In the genomic region with DNA sequence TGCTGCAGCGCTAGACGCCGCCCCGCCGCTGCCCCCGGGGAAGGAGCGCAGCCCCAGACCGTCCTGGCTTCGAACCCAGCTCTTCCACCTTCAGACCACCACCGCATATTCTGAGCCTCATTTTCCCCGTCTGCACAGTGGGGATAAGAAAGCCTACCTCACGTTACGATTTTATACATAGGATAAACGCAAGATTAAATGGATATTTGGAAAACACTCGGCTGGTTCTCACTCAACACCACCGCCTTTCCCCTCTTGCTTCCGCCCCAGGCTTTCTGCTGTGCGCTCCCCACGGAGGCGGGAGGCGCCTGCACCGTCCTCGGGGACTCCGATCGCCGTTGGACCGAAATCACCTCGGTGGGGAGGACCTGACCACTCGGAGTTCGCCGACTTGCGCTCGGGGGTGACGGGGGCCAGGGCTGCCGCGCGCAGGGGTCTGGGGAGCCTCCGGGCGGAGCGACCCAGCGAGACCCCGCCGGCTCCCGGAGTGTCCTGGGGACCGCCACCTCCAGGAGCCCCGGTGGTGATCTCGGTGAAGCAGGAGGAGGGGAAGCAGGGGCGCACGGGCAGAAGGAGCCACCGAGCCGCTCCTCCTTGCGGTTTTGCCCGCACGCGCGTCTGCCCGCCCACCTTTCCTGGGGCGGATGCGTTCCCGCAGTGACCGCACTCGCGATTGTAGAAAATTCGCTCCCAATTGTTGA, we compare ENCODE assay signal across 8 cellular contexts. TPM values are rescaled to one million over a fixed set of nuclear protein-coding genes. Genes with fewer than 3 reads are reported as not detected.
DNase-seq lines count a peak whose midpoint lies in the region; ATAC-seq, FAIRE-seq and TF ChIP-seq lines count a peak whose summit lies in the region.

No MANE protein-coding gene starts in this region.

- TF ChIP-seq CTCF in SU-DHL-6 (IDR thresholded peaks at IDR 0.05; ENCODE audit: insufficient read depth, low read length, poor library complexity, severe bottlenecking) = no peak
- TF ChIP-seq CTCF in astrocyte (IDR thresholded peaks at IDR 0.05; ENCODE audit: insufficient read depth, low read depth, low read length) = no peak

- no peaks in the 10 kb centered on the region for H3K9me3 ChIP-seq in SU-DHL-6 (ENCODE audit: insufficient read depth, low read length)
- no peaks in the 10 kb centered on the region for H3K9me3 ChIP-seq in astrocyte (ENCODE audit: insufficient read depth, low read depth, low read length)
- no peaks in the 10 kb centered on the region for H3K9me3 ChIP-seq in iPS-18a (ENCODE audit: control insufficient read depth, low read depth, low read length)

- H4K20me1 ChIP-seq in SU-DHL-6 (ENCODE audit: low read depth, low read length) (no peaks in the 10 kb centered on the region), astrocyte (ENCODE audit: insufficient read depth, low read length) (peaks cover 8% of the 10 kb centered on the region)

- H3K4me1 ChIP-seq in astrocyte (ENCODE audit: insufficient read depth, low read length) (peaks cover 14% of the 10 kb centered on the region), iPS-18a (ENCODE audit: control insufficient read depth, low read depth, low read length) (no peaks in the 10 kb centered on the region)

- peaks cover 16% of the 10 kb centered on the region for H3K4me1 Mint-ChIP-seq in astrocyte (ENCODE audit: low read depth, unreplicated experiment)

- peaks cover 6% of the 10 kb centered on the region for H3K36me3 Mint-ChIP-seq in astrocyte (ENCODE audit: low read depth, unreplicated experiment)

- H3K79me2 ChIP-seq in SU-DHL-6 (ENCODE audit: insufficient read depth, low read length) = no peaks in the 10 kb centered on the region
- H3K79me2 ChIP-seq in astrocyte (ENCODE audit: insufficient read depth, low read length) = no peaks in the 10 kb centered on the region

- DNase-seq in DMS53 (lab: John Stamatoyannopoulos, UW) (peak; percentile 75), DMS53 treated with DMSO at 0.1 percent for 48 hours (lab: John Stamatoyannopoulos, UW; ENCODE audit: unreplicated experiment) (no peak), astrocyte (ENCODE audit: low read depth) (peak; percentile 41)
- DNase-seq in stimulated activated CD4-positive, alpha-beta T cell treated with anti-CD3 and anti-CD28 coated beads, Interleukin-12 subunit alpha, Interleukin-12 subunit beta, amount 100 ng/mL, for 24 hours (ENCODE audit: low read depth in 2 of 2) = peak; percentile 29 to 33

- peak overlapping the region; percentile 85 for H3K4me3 Mint-ChIP-seq in astrocyte (ENCODE audit: unreplicated experiment)

- H3K36me3 ChIP-seq in SU-DHL-6 (ENCODE audit: low read length) (no peaks in the 10 kb centered on the region), astrocyte (ENCODE audit: insufficient read depth, low read length) (no peaks in the 10 kb centered on the region), iPS-18a (ENCODE audit: control insufficient read depth, low read depth, low read length) (no peaks in the 10 kb centered on the region)

- ATAC-seq in HG02973 (IDR thresholded peaks at IDR 0.05; ENCODE audit: unreplicated experiment) = peak; percentile 7
- ATAC-seq in GM18520 (IDR thresholded peaks at IDR 0.05; ENCODE audit: unreplicated experiment) = no peak

- H3K27me3 ChIP-seq in SU-DHL-6 (ENCODE audit: low read length) (no peaks in the 10 kb centered on the region), astrocyte (ENCODE audit: insufficient read depth, low read length) (no peaks in the 10 kb centered on the region), iPS-18a (ENCODE audit: control insufficient read depth, insufficient read depth, low read length) (peaks cover 36% of the 10 kb centered on the region)

- H3K27ac ChIP-seq in SU-DHL-6 (ENCODE audit: low read depth, low read length) (peak overlapping the region; percentile 68), astrocyte (ENCODE audit: low read depth, low read length) (peak overlapping the region; percentile 78), iPS-18a (ENCODE audit: low read length) (no peak overlapping the region)

- H3K4me2 ChIP-seq in SU-DHL-6 (ENCODE audit: low read depth, low read length, poor library complexity, severe bottlenecking) (peak overlapping the region; percentile 68), astrocyte (ENCODE audit: low read length) (peak overlapping the region; percentile 100)

- FAIRE-seq in astrocyte (lab: Jason Lieb, UNC) = no peak

- H3K9ac ChIP-seq in SU-DHL-6 (ENCODE audit: low read length) (peak overlapping the region; percentile 83), astrocyte (ENCODE audit: low read length) (peak overlapping the region; percentile 89), iPS-18a (ENCODE audit: low read length) (peak overlapping the region; percentile 46)

- H3K9me3 Mint-ChIP-seq in astrocyte (ENCODE audit: unreplicated experiment) = no peaks in the 10 kb centered on the region

- H3K27me3 Mint-ChIP-seq in astrocyte (ENCODE audit: low read depth, unreplicated experiment) = peaks cover 14% of the 10 kb centered on the region

- H2AFZ ChIP-seq in SU-DHL-6 (ENCODE audit: low read depth, low read length, severe bottlenecking) (peak overlapping the region; percentile 83), astrocyte (ENCODE audit: low read depth, low read length) (peak overlapping the region; percentile 88)

- no peak overlapping the region for H3K27ac Mint-ChIP-seq in astrocyte (ENCODE audit: unreplicated experiment)

- peak overlapping the region; percentile 69 for H3K4me3 ChIP-seq in SU-DHL-6 (ENCODE audit: insufficient read depth, low read length, poor library complexity, severe bottlenecking)
- peak overlapping the region; percentile 91 for H3K4me3 ChIP-seq in astrocyte (ENCODE audit: insufficient read depth, low read depth, low read length)
- H3K4me3 ChIP-seq in iPS-18a (ENCODE audit: low read length) = peak overlapping the region; percentile 73

- no peaks in the 10 kb centered on the region for H3K9me2 ChIP-seq in SU-DHL-6 (replicated peaks; ENCODE audit: insufficient read depth, low read length)

- H3F3A ChIP-seq in SU-DHL-6 (ENCODE audit: insufficient read depth) = peaks cover 32% of the 10 kb centered on the region

RNA-seq across cellular contexts. Expression of a gene that starts 4.0 kb away (rescaled TPM):
- total RNA-seq in astrocyte = 0.34 and 0.43 TPM in 2 replicates
